ENCODE assay signal across 26 cellular contexts in genomic region chr15:94086360-94086759, GRCh38.
A peak's percentile ranks its signal among the peaks of the same experiment; 100 is the strongest.
DNase-seq lines count a peak whose midpoint lies in the region; ATAC-seq and TF ChIP-seq lines count a peak whose summit lies in the region.
"Had no signal": no experiment of that assay in that cellular context is flagged by ENCODE, and none has a peak within 500 bp of the region (broad histone marks: within the 10 kb centered on the region; RNA-seq: fewer than 3 reads in every experiment).

No MANE protein-coding gene starts in this region.

- H3K9me3 ChIP-seq in esophagus muscularis mucosa (no peaks in the 10 kb centered on the region), body of pancreas (no peaks in the 10 kb centered on the region), psoas muscle (no peaks in the 10 kb centered on the region)
- H3K9me3 ChIP-seq: left ventricle myocardium inferior, MG63, thyroid gland had no signal

- H3K27me3 ChIP-seq in esophagus muscularis mucosa, result no peaks in the 10 kb centered on the region
- no peaks in the 10 kb centered on the region for H3K27me3 ChIP-seq in body of pancreas
- peaks cover 0 to 3% (median 0%) of the 10 kb centered on the region in 3 donors for H3K27me3 ChIP-seq in psoas muscle (ENCODE audit: insufficient read depth in 3 of 3, low read length in 2 of 3)
- H3K27me3 ChIP-seq: brain microvascular endothelial cell, MG63, thyroid gland had no signal

- no peak overlapping the region for H3K4me3 Mint-ChIP-seq in nephron
- H3K4me3 Mint-ChIP-seq: activated T-helper 1 cell treated with anti-CD3 and anti-CD28 coated beads, Interleukin-12 subunit alpha, Interleukin-12 subunit beta, Interleukin-2, Interleukin-4 antibody, amounts not matched to agents 30 ng/mL and 10 ng/mL and 1 ng/mL, durations not matched to agents 14 hours and 24 hours and 36 hours; stimulated activated naive CD8-positive, alpha-beta T cell treated with anti-CD3 and anti-CD28 coated beads, Interleukin-15, amount 100 ng/mL, for 72 hours had no signal

- H3K27ac ChIP-seq in esophagus muscularis mucosa (replicated peaks in 1 of 4) (peak overlapping the region; percentile 24 to 61 (median 56)), body of pancreas (no peak overlapping the region), psoas muscle (no peak overlapping the region)
- H3K27ac ChIP-seq: brain microvascular endothelial cell, left ventricle myocardium inferior, parathyroid adenoma, thyroid gland had no signal

- no peak for TF ChIP-seq EP300 in esophagus muscularis mucosa (IDR thresholded peaks at IDR 0.05)

- H3K27ac Mint-ChIP-seq in nephron, result peak overlapping the region in 2 of 3 experiments; percentile 57 to 58
- H3K27ac Mint-ChIP-seq: activated T-helper 1 cell treated with anti-CD3 and anti-CD28 coated beads, Interleukin-12 subunit alpha, Interleukin-12 subunit beta, Interleukin-2, Interleukin-4 antibody, amounts not matched to agents 30 ng/mL and 10 ng/mL and 1 ng/mL, durations not matched to agents 14 hours and 24 hours and 36 hours; stimulated activated naive CD8-positive, alpha-beta T cell treated with anti-CD3 and anti-CD28 coated beads, Interleukin-15, amount 100 ng/mL, for 72 hours had no signal

- H3K27me3 Mint-ChIP-seq in nephron (ENCODE audit: low read depth), result peaks cover 9% of the 10 kb centered on the region

- peaks cover 2% of the 10 kb centered on the region for H3K9me3 Mint-ChIP-seq in nephron
- H3K9me3 Mint-ChIP-seq: activated T-helper 1 cell treated with anti-CD3 and anti-CD28 coated beads, Interleukin-12 subunit alpha, Interleukin-12 subunit beta, Interleukin-2, Interleukin-4 antibody, amounts not matched to agents 30 ng/mL and 10 ng/mL and 1 ng/mL, durations not matched to agents 14 hours and 24 hours and 36 hours; stimulated activated naive CD8-positive, alpha-beta T cell treated with anti-CD3 and anti-CD28 coated beads, Interleukin-15, amount 100 ng/mL, for 72 hours had no signal

- TF ChIP-seq POLR2A in esophagus muscularis mucosa (IDR thresholded peaks at IDR 0.05; ENCODE audit: low read depth) (no peak), body of pancreas (IDR thresholded peaks at IDR 0.05) (no peak)

- no peaks in the 10 kb centered on the region for H3K36me3 Mint-ChIP-seq in nephron (ENCODE audit: low read depth)

- in situ Hi-C loops in SK-MEL-5 (cut with HindIII; ENCODE audit: low pct_unique_long_range_greater_than_20kb, low sequenced_read_pairs), result no loop called here

- H3K36me3 ChIP-seq in esophagus muscularis mucosa (no peaks in the 10 kb centered on the region), body of pancreas (replicated peaks in 1 of 2; ENCODE audit: insufficient read depth in 1 of 2, low read depth in 2 of 2) (no peaks in the 10 kb centered on the region), psoas muscle (ENCODE audit: insufficient read depth in 1 of 2, low read depth in 1 of 2) (no peaks in the 10 kb centered on the region)
- H3K36me3 ChIP-seq: brain microvascular endothelial cell, left ventricle myocardium inferior, MG63, thyroid gland had no signal

- ATAC-seq in HG02973 (IDR thresholded peaks at IDR 0.05; ENCODE audit: unreplicated experiment), result no peak
- ATAC-seq in body of pancreas, result no peak
- no peak for ATAC-seq in psoas muscle
- ATAC-seq in GM18502 (IDR thresholded peaks at IDR 0.05; ENCODE audit: poor library complexity, unreplicated experiment), result no peak
- ATAC-seq: stimulated activated naive CD8-positive, alpha-beta T cell treated with anti-CD3 and anti-CD28 coated beads, Interleukin-15, amount 100 ng/mL, for 72 hours had no signal

- DNase-seq in Daoy (ENCODE audit: low read depth), result peak; percentile 13
- peak; percentile 3 for DNase-seq in SK-MEL-5 (ENCODE audit: low read depth, low spot score)
- no peak for DNase-seq in esophagus muscularis mucosa (ENCODE audit: extremely low spot score)
- no peak for DNase-seq in body of pancreas
- DNase-seq in psoas muscle, result no peak
- DNase-seq: activated CD4-positive, alpha-beta T cell treated with anti-CD3 and anti-CD28 coated beads, Interleukin-2, amount 50 U/mL, for 48 hours; activated CD4-positive, CD25-positive, alpha-beta regulatory T cell treated with anti-CD3 and anti-CD28 coated beads, Interleukin-2, amount 50 U/mL, for 72 hours; activated CD8-positive, alpha-beta memory T cell treated with anti-CD3 and anti-CD28 coated beads, Interleukin-2, amount 50 U/mL, for 48 hours; activated naive CD4-positive, alpha-beta T cell treated with Interleukin-2 at 50 U/mL for 16 hours; brain microvascular endothelial cell; islet precursor cell; KG1; left ventricle myocardium inferior; MG63; NCI-H2029; NCI-H526; OCI-M1; stimulated activated CD4-positive, alpha-beta T cell treated with anti-CD3 and anti-CD28 coated beads, Interleukin-2, amount 100 ng/mL, for 24 hours; stimulated activated naive CD8-positive, alpha-beta T cell treated with anti-CD3 and anti-CD28 coated beads, Interleukin-15, amount 100 ng/mL, for 72 hours; T-helper 2 cell; thyroid gland had no signal

- no peak for TF ChIP-seq CTCF in esophagus muscularis mucosa (IDR thresholded peaks at IDR 0.05)
- TF ChIP-seq CTCF in nephron (IDR thresholded peaks at IDR 0.05; ENCODE audit: unreplicated experiment in 3 of 3), result no peak
- TF ChIP-seq CTCF in body of pancreas (IDR thresholded peaks at IDR 0.05), result no peak
- TF ChIP-seq CTCF in psoas muscle (IDR thresholded peaks at IDR 0.05), result no peak

- H3K4me3 ChIP-seq in esophagus muscularis mucosa, result no peak overlapping the region
- H3K4me3 ChIP-seq in body of pancreas, result no peak overlapping the region
- no peak overlapping the region for H3K4me3 ChIP-seq in psoas muscle
- H3K4me3 ChIP-seq: left ventricle myocardium inferior, MG63, thyroid gland had no signal

- H3K4me1 Mint-ChIP-seq in nephron, result peaks cover 39% of the 10 kb centered on the region
- H3K4me1 Mint-ChIP-seq: stimulated activated naive CD8-positive, alpha-beta T cell treated with anti-CD3 and anti-CD28 coated beads, Interleukin-15, amount 100 ng/mL, for 72 hours had no signal

- H3K4me1 ChIP-seq in esophagus muscularis mucosa (peaks cover 6 to 73% (median 68%) of the 10 kb centered on the region in 4 donors), body of pancreas (no peaks in the 10 kb centered on the region), psoas muscle (no peaks in the 10 kb centered on the region)
- H3K4me1 ChIP-seq: left ventricle myocardium inferior, parathyroid adenoma, thyroid gland had no signal

- intact Hi-C loops in esophagus muscularis mucosa (cut with DNase I), result loop anchor here (10.0 kb wide), 1 partner anchor 62 kb away; no protein-coding TSS in a partner anchor
- intact Hi-C loops in body of pancreas (cut with DNase I), result no loop called here
- intact Hi-C loops in psoas muscle (cut with DNase I), result no loop called here

Comparison
In these comparisons a context has a peak if more than half of its experiments do, and no peak if none do; other contexts are left out.
1. DNase-seq: peak in Daoy (single experiment) and SK-MEL-5 (single experiment); none in esophagus muscularis mucosa (single experiment), body of pancreas (0 of 4) and psoas muscle (0 of 2).
2. H3K27ac ChIP-seq: peak in esophagus muscularis mucosa (4 of 4); none in body of pancreas (0 of 4) and psoas muscle (single experiment).